In genomic region chr16:57483725-57484514, GRCh38 we compare ENCODE assay signal across 16 cellular contexts. TPM values are rescaled to one million over a fixed set of nuclear protein-coding genes. Genes with fewer than 3 reads are reported as not detected.
DNase-seq lines count a peak whose midpoint lies in the region; ATAC-seq, FAIRE-seq and TF ChIP-seq lines count a peak whose summit lies in the region.
"Had no signal": no experiment of that assay in that cellular context is flagged by ENCODE, and none has a peak within 500 bp of the region (broad histone marks: within the 10 kb centered on the region; RNA-seq: fewer than 3 reads in every experiment).

No MANE protein-coding gene starts in this region.

- no peaks in the 10 kb centered on the region for H3K9me3 ChIP-seq in keratinocyte (ENCODE audit: control insufficient read depth, low read depth, low read length)
- H3K9me3 ChIP-seq: BLaER1 had no signal

- POLR2A ChIA-PET in MCF 10A (lab: Yijun Ruan, JAX): no interaction called here

- peak; percentile 89 for DNase-seq in SK-N-DZ (ENCODE audit: low spot score)
- no peak for DNase-seq in keratinocyte (ENCODE audit: low read depth, low spot score)
- DNase-seq in stimulated activated effector memory CD8-positive, alpha-beta T cell treated with anti-CD3 and anti-CD28 coated beads, Interleukin-12 subunit alpha, Interleukin-12 subunit beta, amount 100 ng/mL, for 72 hours (ENCODE audit: low spot score in 2 of 2): no peak
- DNase-seq in MCF 10A (ENCODE audit: unreplicated experiment): no peak
- no peak for DNase-seq in DMS 273 (lab: John Stamatoyannopoulos, UW; ENCODE audit: unreplicated experiment)
- DNase-seq: activated CD8-positive, alpha-beta memory T cell treated with anti-CD3 and anti-CD28 coated beads, Interleukin-2, amount 50 U/mL, for 4 hours; glutamatergic neuron; KBM-7; kidney glomerular epithelial cell; naive thymus-derived CD4-positive, alpha-beta T cell; NCI-H1417 treated with DMSO at 0.1 percent for 48 hours; stimulated activated CD4-positive, alpha-beta T cell treated with anti-CD3 and anti-CD28 coated beads, Interleukin-4, amount 100 ng/mL, for 24 hours had no signal

- H3K4me2 ChIP-seq in keratinocyte (ENCODE audit: control insufficient read depth, extremely low read depth, insufficient read depth, low read depth, low read length): peak overlapping the region; percentile 45

- no peaks in the 10 kb centered on the region for H3K79me2 ChIP-seq in keratinocyte (ENCODE audit: control insufficient read depth, insufficient read depth, low read length)

- peaks cover 3 to 4% of the 10 kb centered on the region in 2 experiments for H3K36me3 ChIP-seq in keratinocyte (ENCODE audit: control insufficient read depth in 2 of 2, extremely low read depth in 1 of 2, insufficient read depth in 2 of 2, low read length in 2 of 2)
- H3K36me3 ChIP-seq: BLaER1 had no signal

- H3K9me1 ChIP-seq in keratinocyte (ENCODE audit: control insufficient read depth, extremely low read depth, insufficient read depth, low read length): no peaks in the 10 kb centered on the region

- no peak overlapping the region for H3K9ac ChIP-seq in keratinocyte (ENCODE audit: control insufficient read depth, extremely low read depth, insufficient read depth, low read length)
- H3K9ac ChIP-seq: BLaER1 had no signal

- TF ChIP-seq CTCF in keratinocyte (optimal IDR thresholded peaks at IDR 0.05 in 1 of 3, IDR thresholded peaks at IDR 0.05 in 1 of 3, conservative IDR thresholded peaks at IDR 0.05 in 1 of 3; ENCODE audit: extremely low read depth in 1 of 3, insufficient read depth in 2 of 3, low read length in 3 of 3) (no peak), MCF 10A (IDR thresholded peaks at IDR 0.05; ENCODE audit: unreplicated experiment) (no peak)

- H3K27ac Mint-ChIP-seq in stimulated activated effector memory CD8-positive, alpha-beta T cell treated with anti-CD3 and anti-CD28 coated beads, Interleukin-12 subunit alpha, Interleukin-12 subunit beta, amount 100 ng/mL, for 72 hours: peak overlapping the region; percentile 92
- no peak overlapping the region for H3K27ac Mint-ChIP-seq in MCF 10A (ENCODE audit: low read depth, unreplicated experiment)
- H3K27ac Mint-ChIP-seq: stimulated activated memory B cell treated with anti-CD40 and anti-IgM and Interleukin-4, amounts not matched to agents 10 μg/mL and 1 μg/mL and 100 μg/mL, for 72 hours had no signal

- no peaks in the 10 kb centered on the region for H3K9me3 Mint-ChIP-seq in stimulated activated effector memory CD8-positive, alpha-beta T cell treated with anti-CD3 and anti-CD28 coated beads, Interleukin-12 subunit alpha, Interleukin-12 subunit beta, amount 100 ng/mL, for 72 hours
- no peaks in the 10 kb centered on the region for H3K9me3 Mint-ChIP-seq in MCF 10A (ENCODE audit: unreplicated experiment)
- H3K9me3 Mint-ChIP-seq: activated naive CD4-positive, alpha-beta T cell treated with anti-CD3 and anti-CD28 coated beads, Interleukin-2, amount 50 U/mL, for 24 hours; naive thymus-derived CD4-positive, alpha-beta T cell; stimulated activated memory B cell treated with anti-CD40 and anti-IgM and Interleukin-4, amounts not matched to agents 10 μg/mL and 1 μg/mL and 100 μg/mL, for 72 hours had no signal

- no peak overlapping the region for H2AFZ ChIP-seq in keratinocyte (ENCODE audit: control insufficient read depth, low read length)

- ATAC-seq in stimulated activated effector memory CD8-positive, alpha-beta T cell treated with anti-CD3 and anti-CD28 coated beads, Interleukin-12 subunit alpha, Interleukin-12 subunit beta, amount 100 ng/mL, for 72 hours: no peak
- no peak for ATAC-seq in GM18517 (IDR thresholded peaks at IDR 0.05; ENCODE audit: unreplicated experiment)
- ATAC-seq: naive thymus-derived CD4-positive, alpha-beta T cell; stimulated activated memory B cell treated with anti-CD40 and anti-IgM and Interleukin-4, amounts not matched to agents 10 μg/mL and 1 μg/mL and 100 μg/mL, for 72 hours had no signal

- dilution Hi-C loops in keratinocyte (cut with MboI; ENCODE audit: extremely low pct_ligation_motif_present, low sequenced_read_pairs): no loop called here

- BruUV-seq in MCF 10A (replicated peaks; lab: Mats Ljungman, UMichigan): no TSS peak

- H3K36me3 Mint-ChIP-seq in stimulated activated effector memory CD8-positive, alpha-beta T cell treated with anti-CD3 and anti-CD28 coated beads, Interleukin-12 subunit alpha, Interleukin-12 subunit beta, amount 100 ng/mL, for 72 hours: peaks cover 5% of the 10 kb centered on the region
- H3K36me3 Mint-ChIP-seq in MCF 10A (ENCODE audit: insufficient read depth, unreplicated experiment): no peaks in the 10 kb centered on the region
- H3K36me3 Mint-ChIP-seq: activated naive CD4-positive, alpha-beta T cell treated with anti-CD3 and anti-CD28 coated beads, Interleukin-2, amount 50 U/mL, for 24 hours; naive thymus-derived CD4-positive, alpha-beta T cell; stimulated activated memory B cell treated with anti-CD40 and anti-IgM and Interleukin-4, amounts not matched to agents 10 μg/mL and 1 μg/mL and 100 μg/mL, for 72 hours had no signal

- CTCF ChIA-PET in MCF 10A (lab: Yijun Ruan, JAX): interaction anchor here (0.6 to 2.6 kb wide), 3 partner anchors 22 to 382 kb away, joined by 3 to 10 read pairs (median 3); partner anchors contain the start of gene POLR2C

- H3K27me3 Mint-ChIP-seq in MCF 10A (ENCODE audit: insufficient read depth, unreplicated experiment): no peaks in the 10 kb centered on the region
- H3K27me3 Mint-ChIP-seq: activated naive CD4-positive, alpha-beta T cell treated with anti-CD3 and anti-CD28 coated beads, Interleukin-2, amount 50 U/mL, for 24 hours had no signal

- H3K4me3 ChIP-seq in keratinocyte (ENCODE audit: control insufficient read depth in 2 of 3, extremely low read depth in 1 of 3, insufficient read depth in 2 of 3, low read depth in 1 of 3, low read length in 3 of 3): no peak overlapping the region
- H3K4me3 ChIP-seq: BLaER1 had no signal

- H3K4me1 Mint-ChIP-seq in stimulated activated effector memory CD8-positive, alpha-beta T cell treated with anti-CD3 and anti-CD28 coated beads, Interleukin-12 subunit alpha, Interleukin-12 subunit beta, amount 100 ng/mL, for 72 hours: peaks cover 34% of the 10 kb centered on the region
- peaks cover 5% of the 10 kb centered on the region for H3K4me1 Mint-ChIP-seq in MCF 10A (ENCODE audit: insufficient read depth, unreplicated experiment)

- H3K4me1 ChIP-seq in keratinocyte (ENCODE audit: control insufficient read depth, extremely low read depth, insufficient read depth, low read length): peaks cover 21% of the 10 kb centered on the region

- H3K27me3 ChIP-seq in keratinocyte (ENCODE audit: control insufficient read depth, extremely low read depth, insufficient read depth, low read length): no peaks in the 10 kb centered on the region
- H3K27me3 ChIP-seq: BLaER1 had no signal

- no peaks in the 10 kb centered on the region for H4K20me1 ChIP-seq in keratinocyte (ENCODE audit: control insufficient read depth, extremely low read depth, insufficient read depth, low read length)
- H4K20me1 ChIP-seq: BLaER1 had no signal

- intact Hi-C loops in MCF 10A (cut with micrococcal nuclease): no loop called here

- H3K27ac ChIP-seq in keratinocyte (ENCODE audit: control insufficient read depth, insufficient read depth, low read length): no peak overlapping the region
- H3K27ac ChIP-seq: BLaER1 had no signal

- no peak overlapping the region for H3K4me3 Mint-ChIP-seq in stimulated activated effector memory CD8-positive, alpha-beta T cell treated with anti-CD3 and anti-CD28 coated beads, Interleukin-12 subunit alpha, Interleukin-12 subunit beta, amount 100 ng/mL, for 72 hours
- no peak overlapping the region for H3K4me3 Mint-ChIP-seq in MCF 10A (ENCODE audit: unreplicated experiment)
- H3K4me3 Mint-ChIP-seq: activated naive CD4-positive, alpha-beta T cell treated with anti-CD3 and anti-CD28 coated beads, Interleukin-2, amount 50 U/mL, for 24 hours; stimulated activated memory B cell treated with anti-CD40 and anti-IgM and Interleukin-4, amounts not matched to agents 10 μg/mL and 1 μg/mL and 100 μg/mL, for 72 hours had no signal

- no peak for FAIRE-seq in keratinocyte (lab: Jason Lieb, UNC)

RNA-seq across cellular contexts. Expression of gene DOK4, which starts 2.4 kb away (rescaled TPM):
- polyA plus RNA-seq in SK-N-DZ (2014; cell fraction: cytosol; rRNA removed): 158 and 208 TPM in 2 replicates
- polyA plus RNA-seq in SK-N-DZ (2014; cell fraction: nucleus; rRNA removed): 212 and 219 TPM in 2 replicates
- polyA plus RNA-seq in keratinocyte: 17.3 to 33.4 TPM (median 17.6 TPM) in 3 replicates
- 5.4 TPM for polyA plus RNA-seq in keratinocyte (2011; ENCODE audit: low read depth)
- 19.1 and 29.6 TPM in 2 replicates for polyA plus RNA-seq in keratinocyte (2011; cell fraction: cytosol; rRNA removed)
- 26.7 and 27.7 TPM in 2 replicates for polyA plus RNA-seq in keratinocyte (2011; cell fraction: nucleus; rRNA removed)
- 16.6 and 20.0 TPM in 2 replicates for polyA plus RNA-seq in keratinocyte (2012; ENCODE audit: low replicate concordance)
- polyA minus RNA-seq in keratinocyte: 19.7 to 38.7 TPM (median 35.3 TPM) in 3 replicates
- 30.3 TPM for polyA minus RNA-seq in keratinocyte (2011; cell fraction: cytosol; rRNA and poly(A)+ RNA removed)
- 11.2 and 13.7 TPM in 2 replicates for polyA minus RNA-seq in keratinocyte (2011; cell fraction: nucleus; rRNA and poly(A)+ RNA removed)
- total RNA-seq in MCF 10A (2022): 6.4 and 7.5 TPM in 2 replicates

RNA-seq across cellular contexts. Expression of gene POLR2C, which starts 21.4 kb away (rescaled TPM):
- 210 and 282 TPM in 2 replicates for polyA plus RNA-seq in SK-N-DZ (2014; cell fraction: cytosol; rRNA removed)
- 164 and 221 TPM in 2 replicates for polyA plus RNA-seq in SK-N-DZ (2014; cell fraction: nucleus; rRNA removed)
- 74.6 to 92.5 TPM (median 82.4 TPM) in 3 replicates for polyA plus RNA-seq in keratinocyte
- 23.1 TPM for polyA plus RNA-seq in keratinocyte (2011; ENCODE audit: low read depth)
- 65.7 and 66.9 TPM in 2 replicates for polyA plus RNA-seq in keratinocyte (2011; cell fraction: cytosol; rRNA removed)
- polyA plus RNA-seq in keratinocyte (2011; cell fraction: nucleus; rRNA removed): 51.2 and 56.0 TPM in 2 replicates
- polyA plus RNA-seq in keratinocyte (2012; ENCODE audit: low replicate concordance): 46.4 and 59.1 TPM in 2 replicates
- 115 to 158 TPM (median 119 TPM) in 3 replicates for polyA minus RNA-seq in keratinocyte
- 103 TPM for polyA minus RNA-seq in keratinocyte (2011; cell fraction: cytosol; rRNA and poly(A)+ RNA removed)
- 31.8 and 33.0 TPM in 2 replicates for polyA minus RNA-seq in keratinocyte (2011; cell fraction: nucleus; rRNA and poly(A)+ RNA removed)
- 43.3 and 44.8 TPM in 2 replicates for total RNA-seq in MCF 10A (2022)

RNA-seq across cellular contexts. Expression of gene COQ9, which starts 36.6 kb away (rescaled TPM):
- 96.0 and 101 TPM in 2 replicates for polyA plus RNA-seq in SK-N-DZ (2014; cell fraction: cytosol; rRNA removed)
- 203 and 222 TPM in 2 replicates for polyA plus RNA-seq in SK-N-DZ (2014; cell fraction: nucleus; rRNA removed)
- 62.8 to 81.2 TPM (median 63.2 TPM) in 3 replicates for polyA plus RNA-seq in keratinocyte
- polyA plus RNA-seq in keratinocyte (2011; ENCODE audit: low read depth): 42.5 TPM
- polyA plus RNA-seq in keratinocyte (2011; cell fraction: cytosol; rRNA removed): 69.1 and 76.9 TPM in 2 replicates
- polyA plus RNA-seq in keratinocyte (2011; cell fraction: nucleus; rRNA removed): 81.5 and 93.9 TPM in 2 replicates
- polyA plus RNA-seq in keratinocyte (2012; ENCODE audit: low replicate concordance): 34.2 and 38.4 TPM in 2 replicates
- polyA minus RNA-seq in keratinocyte: 48.4 to 80.1 TPM (median 48.9 TPM) in 3 replicates
- 35.9 TPM for polyA minus RNA-seq in keratinocyte (2011; cell fraction: cytosol; rRNA and poly(A)+ RNA removed)
- 14.8 and 27.1 TPM in 2 replicates for polyA minus RNA-seq in keratinocyte (2011; cell fraction: nucleus; rRNA and poly(A)+ RNA removed)
- 72.5 and 80.8 TPM in 2 replicates for total RNA-seq in MCF 10A (2022)

RNA-seq across cellular contexts. Expression of gene CIAPIN1, which starts 36.7 kb away (rescaled TPM):
- polyA plus RNA-seq in SK-N-DZ (2014; cell fraction: cytosol; rRNA removed): 112 and 130 TPM in 2 replicates
- 71.4 and 74.6 TPM in 2 replicates for polyA plus RNA-seq in SK-N-DZ (2014; cell fraction: nucleus; rRNA removed)
- 75.4 to 84.2 TPM (median 76.3 TPM) in 3 replicates for polyA plus RNA-seq in keratinocyte
- 59.2 TPM for polyA plus RNA-seq in keratinocyte (2011; ENCODE audit: low read depth)
- 67.5 and 81.6 TPM in 2 replicates for polyA plus RNA-seq in keratinocyte (2011; cell fraction: cytosol; rRNA removed)
- polyA plus RNA-seq in keratinocyte (2011; cell fraction: nucleus; rRNA removed): 86.1 and 89.8 TPM in 2 replicates
- polyA plus RNA-seq in keratinocyte (2012; ENCODE audit: low replicate concordance): 43.0 and 58.5 TPM in 2 replicates
- 43.1 to 66.8 TPM (median 64.5 TPM) in 3 replicates for polyA minus RNA-seq in keratinocyte
- 26.9 TPM for polyA minus RNA-seq in keratinocyte (2011; cell fraction: cytosol; rRNA and poly(A)+ RNA removed)
- 28.6 and 35.8 TPM in 2 replicates for polyA minus RNA-seq in keratinocyte (2011; cell fraction: nucleus; rRNA and poly(A)+ RNA removed)
- total RNA-seq in MCF 10A (2022): 99.9 and 105 TPM in 2 replicates

RNA-seq across cellular contexts. Expression of gene CCDC102A, which starts 52.5 kb away (rescaled TPM):
- polyA plus RNA-seq in SK-N-DZ (2014; cell fraction: cytosol; rRNA removed): 5.1 and 8.5 TPM in 2 replicates
- polyA plus RNA-seq in SK-N-DZ (2014; cell fraction: nucleus; rRNA removed): 6.4 and 7.8 TPM in 2 replicates
- 2.2 to 3.8 TPM (median 3.3 TPM) in 3 replicates for polyA plus RNA-seq in keratinocyte
- 0.44 TPM for polyA plus RNA-seq in keratinocyte (2011; ENCODE audit: low read depth)
- polyA plus RNA-seq in keratinocyte (2011; cell fraction: cytosol; rRNA removed): 2.1 and 3.5 TPM in 2 replicates
- polyA plus RNA-seq in keratinocyte (2011; cell fraction: nucleus; rRNA removed): 3.4 and 5.4 TPM in 2 replicates
- 0.27 and 2.8 TPM in 2 replicates for polyA plus RNA-seq in keratinocyte (2012; ENCODE audit: low replicate concordance)
- 1.2 to 2.2 TPM (median 1.3 TPM) in 3 replicates for polyA minus RNA-seq in keratinocyte
- 6.9 TPM for polyA minus RNA-seq in keratinocyte (2011; cell fraction: cytosol; rRNA and poly(A)+ RNA removed)
- polyA minus RNA-seq in keratinocyte (2011; cell fraction: nucleus; rRNA and poly(A)+ RNA removed): 1.8 and 2.0 TPM in 2 replicates
- 3.8 and 4.1 TPM in 2 replicates for total RNA-seq in MCF 10A (2022)
